Comparison of ENCODE assay signal across 20 cellular contexts in the genomic region with DNA sequence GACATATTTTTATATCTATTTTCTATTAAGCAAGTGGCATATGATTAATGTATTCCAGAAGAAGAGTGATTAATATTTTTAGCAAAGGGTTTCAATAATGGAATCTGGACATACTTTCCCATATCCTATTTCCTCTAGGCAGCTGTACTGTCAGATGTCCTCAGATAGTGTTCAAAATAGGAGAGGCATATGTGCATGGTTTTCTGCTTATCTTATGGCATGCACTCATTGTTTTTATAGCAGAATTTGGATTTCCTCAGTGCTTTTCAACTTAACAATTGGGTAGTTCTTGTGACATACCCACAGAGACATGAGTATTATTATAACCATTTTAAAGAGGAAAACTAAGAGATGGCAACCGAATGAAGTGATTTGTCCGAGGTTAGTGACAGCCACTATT. TPM values are rescaled to one million over a fixed set of nuclear protein-coding genes. Genes with fewer than 3 reads are reported as not detected.
DNase-seq lines count a peak whose midpoint lies in the region; ATAC-seq, FAIRE-seq and TF ChIP-seq lines count a peak whose summit lies in the region.
"Had no signal": no experiment of that assay in that cellular context is flagged by ENCODE, and none has a peak within 500 bp of the region (broad histone marks: within the 10 kb centered on the region; RNA-seq: fewer than 3 reads in every experiment).

No MANE protein-coding gene starts in this region.

- POLR2A ChIA-PET in PC-3 (lab: Charles Lee; ENCODE audit: unreplicated experiment) (no interaction called here), endothelial cell of umbilical vein (lab: Charles Lee) (interaction anchor here (0.8 to 1.0 kb wide), 2 partner anchors 12 to 145 kb away, joined by 3 read pairs; a partner anchor contains a TSS)

- BruUV-seq in PC-3 (replicated peaks; lab: Mats Ljungman, UMichigan) (no TSS peak), endothelial cell of umbilical vein (replicated peaks; lab: Mats Ljungman, UMichigan) (no TSS peak)

- H3K4me3 ChIP-seq in PC-3 (ENCODE audit: low read length) (no peak overlapping the region), endothelial cell of umbilical vein (replicated peaks in 1 of 3; ENCODE audit: insufficient read depth in 1 of 3, low read depth in 1 of 3, low read length in 3 of 3) (peak overlapping the region in 1 of 3 experiments; percentile 8), parathyroid adenoma (ENCODE audit: low read depth, low read length) (no peak overlapping the region), GM23248 (no peak overlapping the region)
- H3K4me3 ChIP-seq: BLaER1 treated with 17β-estradiol and CSF1 and Interleukin-3, amounts not matched to agents 10 nM and 100 nM; gastrocnemius medialis; thoracic aorta had no signal

- TF ChIP-seq CTCF in PC-3 (conservative IDR thresholded peaks at IDR 0.05; ENCODE audit: low read depth, low read length): no peak
- no peak for TF ChIP-seq CTCF in endothelial cell of umbilical vein (IDR thresholded peaks at IDR 0.05; ENCODE audit: extremely low read depth in 1 of 2, insufficient read depth in 1 of 2, low read depth in 1 of 2, low read length in 2 of 2)
- no peak for TF ChIP-seq CTCF in parathyroid adenoma (IDR thresholded peaks at IDR 0.05)

- H3K4me1 ChIP-seq in PC-3 (ENCODE audit: insufficient read depth, low read length) (peaks cover 13% of the 10 kb centered on the region), endothelial cell of umbilical vein (ENCODE audit: control insufficient read depth, extremely low read depth, insufficient read depth, low read length) (peaks cover 20% of the 10 kb centered on the region), parathyroid adenoma (peaks cover 44% of the 10 kb centered on the region), GM23248 (ENCODE audit: insufficient read depth) (peaks cover 6% of the 10 kb centered on the region)

- in situ Hi-C loops in GM23248 (cut with MboI): no loop called here

- no peaks in the 10 kb centered on the region for H3K27me3 ChIP-seq in PC-3 (ENCODE audit: low read length)
- no peaks in the 10 kb centered on the region for H3K27me3 ChIP-seq in endothelial cell of umbilical vein (ENCODE audit: control insufficient read depth in 2 of 2, insufficient read depth in 2 of 2, low read length in 2 of 2)
- H3K27me3 ChIP-seq in parathyroid adenoma (ENCODE audit: control insufficient read depth, insufficient read depth, low read length): no peaks in the 10 kb centered on the region
- no peaks in the 10 kb centered on the region for H3K27me3 ChIP-seq in GM23248 (replicated peaks; ENCODE audit: insufficient read depth)
- H3K27me3 ChIP-seq: BLaER1 treated with 17β-estradiol and CSF1 and Interleukin-3, amounts not matched to agents 10 nM and 100 nM; gastrocnemius medialis had no signal

- H2AFZ ChIP-seq in PC-3 (ENCODE audit: low read length): no peak overlapping the region
- no peak overlapping the region for H2AFZ ChIP-seq in endothelial cell of umbilical vein (ENCODE audit: low read depth, low read length)
- H2AFZ ChIP-seq in parathyroid adenoma: peak overlapping the region; percentile 16
- no peak overlapping the region for H2AFZ ChIP-seq in GM23248

- dilution Hi-C loops in endothelial cell of umbilical vein (cut with MboI; ENCODE audit: extremely low pct_ligation_motif_present, low sequenced_read_pairs): no loop called here

- intact Hi-C loops in PC-3 (cut with micrococcal nuclease) (no loop called here), endothelial cell of umbilical vein (cut with micrococcal nuclease) (no loop called here)

- H3F3A ChIP-seq in PC-3 (ENCODE audit: low read length, unreplicated experiment) (no peaks in the 10 kb centered on the region), GM23248 (ENCODE audit: insufficient read depth) (no peaks in the 10 kb centered on the region)

- peak; percentile 86 for FAIRE-seq in endothelial cell of umbilical vein (lab: Jason Lieb, UNC)
- no peak for FAIRE-seq in GM19239 (lab: Jason Lieb, UNC)

- H3K27ac ChIP-seq in PC-3 (ENCODE audit: low read length) (peak overlapping the region; percentile 29), endothelial cell of umbilical vein (ENCODE audit: insufficient read depth, low read depth, low read length) (peak overlapping the region; percentile 64), parathyroid adenoma (peak overlapping the region; percentile 89), GM23248 (no peak overlapping the region)
- H3K27ac ChIP-seq: BLaER1 treated with 17β-estradiol and CSF1 and Interleukin-3, amounts not matched to agents 10 nM and 100 nM; gastrocnemius medialis; thoracic aorta had no signal

- H3K4me2 ChIP-seq in PC-3 (ENCODE audit: low read length): peak overlapping the region; percentile 43; the same call in 1 of the 2 replicates
- peak overlapping the region; percentile 76 for H3K4me2 ChIP-seq in endothelial cell of umbilical vein (ENCODE audit: insufficient read depth, low read length)
- no peak overlapping the region for H3K4me2 ChIP-seq in parathyroid adenoma (ENCODE audit: low read length)
- no peak overlapping the region for H3K4me2 ChIP-seq in GM23248 (ENCODE audit: unreplicated experiment)

- no peaks in the 10 kb centered on the region for H3K9me3 ChIP-seq in PC-3 (ENCODE audit: low read length)
- H3K9me3 ChIP-seq in endothelial cell of umbilical vein (replicated peaks; ENCODE audit: control insufficient read depth, insufficient read depth, low read length): no peaks in the 10 kb centered on the region
- no peaks in the 10 kb centered on the region for H3K9me3 ChIP-seq in parathyroid adenoma (ENCODE audit: control insufficient read depth, low read length)
- no peaks in the 10 kb centered on the region for H3K9me3 ChIP-seq in GM23248 (ENCODE audit: low read depth)
- H3K9me3 ChIP-seq: BLaER1 treated with 17β-estradiol and CSF1 and Interleukin-3, amounts not matched to agents 10 nM and 100 nM; gastrocnemius medialis; thoracic aorta had no signal

- no peaks in the 10 kb centered on the region for H3K36me3 ChIP-seq in PC-3 (ENCODE audit: low read depth, low read length)
- H3K36me3 ChIP-seq in endothelial cell of umbilical vein (ENCODE audit: control insufficient read depth in 2 of 2, extremely low read depth in 1 of 2, insufficient read depth in 2 of 2, low read length in 2 of 2): no peaks in the 10 kb centered on the region
- H3K36me3 ChIP-seq in parathyroid adenoma (ENCODE audit: control insufficient read depth, insufficient read depth, low read length): no peaks in the 10 kb centered on the region
- no peaks in the 10 kb centered on the region for H3K36me3 ChIP-seq in GM23248 (ENCODE audit: low read depth)
- H3K36me3 ChIP-seq: BLaER1 treated with 17β-estradiol and CSF1 and Interleukin-3, amounts not matched to agents 10 nM and 100 nM; gastrocnemius medialis; thoracic aorta had no signal

- H4K20me1 ChIP-seq in PC-3 (ENCODE audit: low read length) (no peaks in the 10 kb centered on the region), endothelial cell of umbilical vein (replicated peaks; ENCODE audit: control insufficient read depth, extremely low read depth, insufficient read depth, low read length) (no peaks in the 10 kb centered on the region), GM23248 (ENCODE audit: insufficient read depth) (no peaks in the 10 kb centered on the region)
- H4K20me1 ChIP-seq: BLaER1 treated with 17β-estradiol and CSF1 and Interleukin-3, amounts not matched to agents 10 nM and 100 nM had no signal

- H3K9me1 ChIP-seq in endothelial cell of umbilical vein (replicated peaks; ENCODE audit: control insufficient read depth, extremely low read depth, insufficient read depth, low read length): no peaks in the 10 kb centered on the region

- no peak overlapping the region for H3K9ac ChIP-seq in PC-3 (ENCODE audit: low read length)
- no peak overlapping the region for H3K9ac ChIP-seq in endothelial cell of umbilical vein (replicated peaks; ENCODE audit: extremely low read depth, insufficient read depth, low read length)
- no peak overlapping the region for H3K9ac ChIP-seq in parathyroid adenoma
- no peak overlapping the region for H3K9ac ChIP-seq in GM23248
- H3K9ac ChIP-seq: BLaER1 treated with 17β-estradiol and CSF1 and Interleukin-3, amounts not matched to agents 10 nM and 100 nM had no signal

- peak; percentile 17 for DNase-seq in EH (ENCODE audit: low read depth)
- no peak for DNase-seq in PC-3
- peak; percentile 90 for DNase-seq in endothelial cell of umbilical vein (ENCODE audit: low read depth, low spot score)
- no peak for DNase-seq in GM19239 (ENCODE audit: insufficient read length, low spot score)
- DNase-seq in DMS153 treated with DMSO at 0.1 percent for 48 hours (lab: John Stamatoyannopoulos, UW; ENCODE audit: unreplicated experiment): no peak
- DNase-seq in GM23248: no peak
- DNase-seq: activated CD4-positive, alpha-beta T cell treated with anti-CD3 and anti-CD28 coated beads, Interleukin-2, amount 50 U/mL, for 1 hour; activated CD4-positive, CD25-positive, alpha-beta regulatory T cell; activated gamma-delta T cell treated with Interleukin-2 at 50 U/mL for 16 hours; activated T-cell treated with anti-CD3 and anti-CD28 coated beads, Interleukin-2, amount 50 U/mL, for 1 hour; DND-41; gastrocnemius medialis; midbrain; natural killer cell; retina; stimulated activated CD4-positive, alpha-beta T cell treated with anti-CD3 and anti-CD28 coated beads, Interleukin-1b, Interleukin-23, amount 100 ng/mL, for 48 hours; stimulated activated naive CD8-positive, alpha-beta T cell treated with anti-CD3 and anti-CD28 coated beads, Interleukin-15, amount 100 ng/mL, for 72 hours had no signal

- WGBS in GM23248 (ENCODE audit: low coverage in 1 of 2, low lambda C conversion rate in 2 of 2, missing lambda C conversion rate in 2 of 2), 2 experiments: 85 to 93% methylated on average over 2 of the region's 2 CpGs

- CTCF ChIA-PET in PC-3 (lab: Charles Lee) (no interaction called here), endothelial cell of umbilical vein (lab: Charles Lee) (interaction anchor here (1.1 to 3.2 kb wide), 4 partner anchors 10 to 67 kb away, joined by 3 to 10 read pairs (median 8); no protein-coding TSS in a partner anchor)

- H3K9me2 ChIP-seq in PC-3 (replicated peaks; ENCODE audit: low read length) (no peaks in the 10 kb centered on the region), GM23248 (ENCODE audit: insufficient read depth) (no peaks in the 10 kb centered on the region)

- H3K79me2 ChIP-seq in PC-3 (ENCODE audit: low read length): no peaks in the 10 kb centered on the region
- no peaks in the 10 kb centered on the region for H3K79me2 ChIP-seq in endothelial cell of umbilical vein (ENCODE audit: control insufficient read depth, insufficient read depth, low read length)
- no peaks in the 10 kb centered on the region for H3K79me2 ChIP-seq in parathyroid adenoma
- H3K79me2 ChIP-seq in GM23248 (ENCODE audit: insufficient read depth): no peaks in the 10 kb centered on the region

- TF ChIP-seq POLR2A in endothelial cell of umbilical vein (IDR thresholded peaks at IDR 0.05; ENCODE audit: low read depth, low read length): no peak

- ATAC-seq in PC-3: no peak
- ATAC-seq: gastrocnemius medialis, natural killer cell had no signal

RNA-seq across cellular contexts. Expression of a gene that starts 12.6 kb away (rescaled TPM):
- 3.3 and 5.2 TPM in 2 replicates for total RNA-seq in PC-3 (2014; rRNA removed)
- 15.2 and 17.6 TPM in 2 replicates for total RNA-seq in endothelial cell of umbilical vein
- 16.9 and 18.7 TPM in 2 replicates for polyA plus RNA-seq in endothelial cell of umbilical vein
- 11.1 and 11.8 TPM in 2 replicates for polyA plus RNA-seq in endothelial cell of umbilical vein (2011; cell fraction: cytosol; rRNA removed)
- 5.3 and 6.4 TPM in 2 replicates for polyA plus RNA-seq in endothelial cell of umbilical vein (2011; cell fraction: nucleus; rRNA removed)
- polyA plus RNA-seq in endothelial cell of umbilical vein (2012): 13.5 and 13.9 TPM in 2 replicates
- polyA minus RNA-seq in endothelial cell of umbilical vein: 26.9 and 41.0 TPM in 2 replicates
- polyA minus RNA-seq in endothelial cell of umbilical vein (2011; cell fraction: cytosol; rRNA and poly(A)+ RNA removed): 8.9 TPM
- polyA minus RNA-seq in endothelial cell of umbilical vein (2011; cell fraction: nucleus; rRNA and poly(A)+ RNA removed): 10.6 and 17.4 TPM in 2 replicates
- 18.4 and 32.1 TPM in 2 replicates for total RNA-seq in GM23248 (2014; rRNA removed; shearing (Covaris generic))
- 19.5 and 20.1 TPM in 2 replicates for polyA plus RNA-seq in GM23248 (2016; fragmentation: Nextera tagmentation; extraction: Ambion mirVana)

RNA-seq across cellular contexts. Expression of a gene that starts 29.6 kb away (rescaled TPM):
- total RNA-seq in PC-3 (2014; rRNA removed): 16.8 and 19.1 TPM in 2 replicates
- 86.2 and 107 TPM in 2 replicates for total RNA-seq in endothelial cell of umbilical vein
- 26.3 and 33.9 TPM in 2 replicates for polyA plus RNA-seq in endothelial cell of umbilical vein
- 19.5 and 21.2 TPM in 2 replicates for polyA plus RNA-seq in endothelial cell of umbilical vein (2011; cell fraction: cytosol; rRNA removed)
- 27.6 and 38.5 TPM in 2 replicates for polyA plus RNA-seq in endothelial cell of umbilical vein (2011; cell fraction: nucleus; rRNA removed)
- 46.3 and 67.0 TPM in 2 replicates for polyA plus RNA-seq in endothelial cell of umbilical vein (2012)
- 63.8 and 67.5 TPM in 2 replicates for polyA minus RNA-seq in endothelial cell of umbilical vein
- polyA minus RNA-seq in endothelial cell of umbilical vein (2011; cell fraction: cytosol; rRNA and poly(A)+ RNA removed): 13.1 TPM
- polyA minus RNA-seq in endothelial cell of umbilical vein (2011; cell fraction: nucleus; rRNA and poly(A)+ RNA removed): 53.7 and 74.6 TPM in 2 replicates
- 68.3 and 68.6 TPM in 2 replicates for total RNA-seq in GM23248 (2014; rRNA removed; shearing (Covaris generic))
- polyA plus RNA-seq in GM23248 (2016; fragmentation: Nextera tagmentation; extraction: Ambion mirVana): 31.1 and 31.3 TPM in 2 replicates

Comparison
In these comparisons a context has a peak if more than half of its experiments do, and no peak if none do; other contexts are left out.
1. DNase-seq: peak in EH (single experiment) and endothelial cell of umbilical vein (single experiment); none in PC-3 (single experiment), GM19239 (single experiment), DMS153 treated with DMSO at 0.1 percent for 48 hours (single experiment) and GM23248 (single experiment).
2. H3K4me2 ChIP-seq: peak in PC-3 (single experiment) and endothelial cell of umbilical vein (single experiment); none in parathyroid adenoma (single experiment) and GM23248 (single experiment).